In the genomic region with DNA sequence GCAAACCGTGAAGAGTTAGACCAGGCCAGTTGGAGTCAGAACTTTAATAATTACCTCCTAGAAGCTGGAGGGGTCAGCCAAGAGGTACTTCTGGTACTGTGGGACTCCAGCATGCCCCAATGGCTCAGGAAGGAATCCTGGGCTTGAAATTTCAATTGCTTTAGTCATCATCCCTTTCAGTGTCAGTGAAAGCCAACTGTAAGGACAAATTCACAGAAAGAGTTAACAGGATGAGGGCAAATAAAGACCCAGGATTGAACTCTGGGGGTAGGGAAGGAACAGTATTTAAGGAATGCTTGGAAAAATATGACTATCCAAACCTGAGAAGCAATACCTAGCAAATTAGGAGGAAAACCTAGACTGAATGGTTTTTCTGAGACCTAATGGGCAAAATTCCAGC, we compare ENCODE assay signal across 1 cellular context.
A peak's percentile ranks its signal among the peaks of the same experiment; 100 is the strongest.
TF ChIP-seq lines count a peak whose summit lies in the region.

No MANE protein-coding gene starts in this region.

TF ChIP-seq in endothelial cell of umbilical vein, 7 proteins besides CTCF, POLR2A, EP300 and RAD21 (continued from another document):
- peak; percentile 72 for TF ChIP-seq GATA2 (IDR thresholded peaks at IDR 0.05; ENCODE audit: insufficient read depth, insufficient read length, low read depth, low read length)
- peak; percentile 87 for TF ChIP-seq JUN (IDR thresholded peaks at IDR 0.05; ENCODE audit: borderline replicate concordance, insufficient read depth, insufficient read length, low read depth)
- TF ChIP-seq MYC (IDR thresholded peaks at IDR 0.05; ENCODE audit: low read depth, low read length), result no peak
